In genomic region chr3:189092547-189092946, GRCh38 we compare ENCODE assay signal across 30 cellular contexts.
DNase-seq lines count a peak whose midpoint lies in the region; ATAC-seq, FAIRE-seq and TF ChIP-seq lines count a peak whose summit lies in the region.
"Had no signal": no experiment of that assay in that cellular context is flagged by ENCODE, and none has a peak within 500 bp of the region (broad histone marks: within the 10 kb centered on the region; RNA-seq: fewer than 3 reads in every experiment).

No MANE protein-coding gene starts in this region.

- H3K9ac ChIP-seq in SK-N-SH (no peak overlapping the region), H1 (replicated peaks in 1 of 4; ENCODE audit: extremely low read depth in 1 of 4, low read depth in 3 of 4, low read length in 3 of 4) (no peak overlapping the region)
- H3K9ac ChIP-seq: BLaER1 had no signal

- no peaks in the 10 kb centered on the region for H3K79me1 ChIP-seq in H1 (ENCODE audit: low read depth, low read length)

- DNase-seq in SK-N-SH (peak; percentile 47), H1 (ENCODE audit: low read depth in 1 of 2, low spot score in 2 of 2) (no peak), osteoblast (ENCODE audit: insufficient read length, low spot score, missing footprints) (peak; percentile 6), uterus (no peak), NCI-H187 (lab: John Stamatoyannopoulos, UW) (no peak), COLO829 (ENCODE audit: low spot score) (no peak)
- DNase-seq in activated naive CD8-positive, alpha-beta T cell treated with anti-CD3 and anti-CD28 coated beads, Interleukin-2, amount 50 U/mL, for 24 hours = no peak
- DNase-seq: AML-193; C1 segment of cervical spinal cord; Caco-2; Calu3; CD4-positive, alpha-beta memory T cell; CD4-positive, CD25-positive, alpha-beta regulatory T cell; CD8-positive, alpha-beta memory T cell; DMS153; DMS53; DMS79; DND-41; EL; GDM1 had no signal

- no peak overlapping the region for H3K4me3 Mint-ChIP-seq in activated naive CD8-positive, alpha-beta T cell treated with anti-CD3 and anti-CD28 coated beads, Interleukin-2, amount 50 U/mL, for 24 hours
- H3K4me3 Mint-ChIP-seq: B cell; CD14-positive monocyte; CD4-positive, alpha-beta memory T cell; CD4-positive, CD25-positive, alpha-beta regulatory T cell; CD8-positive, alpha-beta memory T cell had no signal

- H3K4me2 ChIP-seq in SK-N-SH (no peak overlapping the region), H1 (ENCODE audit: insufficient read depth in 1 of 2, low read depth in 2 of 2, low read length in 2 of 2) (no peak overlapping the region), osteoblast (ENCODE audit: insufficient read depth, low read length) (no peak overlapping the region)
- H3K4me2 ChIP-seq: A549, BLaER1 had no signal

- H2BK12ac ChIP-seq in H1 (ENCODE audit: low read depth, low read length) = no peak overlapping the region

- no peaks in the 10 kb centered on the region for H3K4me1 Mint-ChIP-seq in activated naive CD8-positive, alpha-beta T cell treated with anti-CD3 and anti-CD28 coated beads, Interleukin-2, amount 50 U/mL, for 24 hours
- H3K4me1 Mint-ChIP-seq: B cell; CD14-positive monocyte; CD4-positive, alpha-beta memory T cell; CD4-positive, CD25-positive, alpha-beta regulatory T cell; CD8-positive, alpha-beta memory T cell had no signal

- no peak overlapping the region for H2BK20ac ChIP-seq in H1 (ENCODE audit: low read length)

- peak; percentile 17; the same call in 1 of the 2 replicates for TF ChIP-seq RAD21 in SK-N-SH (IDR thresholded peaks at IDR 0.05; ENCODE audit: low read length)
- no peak for TF ChIP-seq RAD21 in H1 (IDR thresholded peaks at IDR 0.05 in 1 of 2, conservative IDR thresholded peaks at IDR 0.05 in 1 of 2; ENCODE audit: low read depth in 2 of 2, low read length in 2 of 2)

- no peaks in the 10 kb centered on the region for H3F3A ChIP-seq in SK-N-SH (replicated peaks; ENCODE audit: insufficient read depth)

- H3K18ac ChIP-seq in H1 (ENCODE audit: extremely low read depth, low read length) = no peak overlapping the region

- H3K9me3 ChIP-seq in SK-N-SH = no peaks in the 10 kb centered on the region
- H3K9me3 ChIP-seq in H1 (ENCODE audit: insufficient read depth in 2 of 2, low read depth in 1 of 2, low read length in 1 of 2) = no peaks in the 10 kb centered on the region
- H3K9me3 ChIP-seq in osteoblast (ENCODE audit: low read depth, low read length) = no peaks in the 10 kb centered on the region
- H3K9me3 ChIP-seq in uterus = no peaks in the 10 kb centered on the region
- H3K9me3 ChIP-seq: A549, BLaER1, Caco-2 had no signal

- no peaks in the 10 kb centered on the region for H3K79me2 ChIP-seq in SK-N-SH (ENCODE audit: insufficient read depth)
- no peaks in the 10 kb centered on the region for H3K79me2 ChIP-seq in H1 (ENCODE audit: control insufficient read depth in 1 of 2, insufficient read depth in 2 of 2, low read length in 2 of 2)
- H3K79me2 ChIP-seq in osteoblast (ENCODE audit: insufficient read depth, low read length) = no peaks in the 10 kb centered on the region

- H2AFZ ChIP-seq in SK-N-SH (ENCODE audit: low read depth) (no peak overlapping the region), H1 (ENCODE audit: low read length) (no peak overlapping the region), osteoblast (ENCODE audit: low read length) (no peak overlapping the region)

- H3K14ac ChIP-seq in H1 (ENCODE audit: insufficient read length) = no peak overlapping the region

- CTCF ChIA-PET in SK-N-SH (lab: Yijun Ruan, JAX) (interaction anchor here (1.0 kb wide), 1 partner anchor 53 kb away, joined by 3 read pairs; no protein-coding TSS in a partner anchor), H1 (lab: Charles Lee; ENCODE audit: partially characterized antibody) (interaction anchor here (1.1 kb wide), 1 partner anchor 11 kb away, joined by 3 read pairs; no protein-coding TSS in a partner anchor)

- H3K27me3 Mint-ChIP-seq in activated naive CD8-positive, alpha-beta T cell treated with anti-CD3 and anti-CD28 coated beads, Interleukin-2, amount 50 U/mL, for 24 hours = peaks cover 2% of the 10 kb centered on the region

- H3K36me3 ChIP-seq in SK-N-SH (replicated peaks in 1 of 2; ENCODE audit: control insufficient read depth in 1 of 2, insufficient read depth in 2 of 2, low read length in 1 of 2) (no peaks in the 10 kb centered on the region), H1 (ENCODE audit: control insufficient read depth in 2 of 4, insufficient read depth in 4 of 4, low read length in 3 of 4) (no peaks in the 10 kb centered on the region), osteoblast (ENCODE audit: insufficient read depth, low read length) (no peaks in the 10 kb centered on the region), uterus (no peaks in the 10 kb centered on the region)
- H3K36me3 ChIP-seq: BLaER1 had no signal

- FAIRE-seq in H1 (lab: Jason Lieb, UNC) = no peak
- FAIRE-seq: A549, D721Med, GM12878, GM12892, GM18507 had no signal

- no peak overlapping the region for H3K4me3 ChIP-seq in SK-N-SH (ENCODE audit: low read depth in 2 of 2, low read length in 1 of 2)
- no peak overlapping the region for H3K4me3 ChIP-seq in H1 (ENCODE audit: extremely low read depth in 1 of 4, insufficient read depth in 2 of 4, low read depth in 3 of 4, low read length in 4 of 4)
- H3K4me3 ChIP-seq in osteoblast (ENCODE audit: insufficient read depth, low read length) = no peak overlapping the region
- H3K4me3 ChIP-seq in uterus = no peak overlapping the region
- H3K4me3 ChIP-seq: A549, BLaER1, GM12878 had no signal

- no peak overlapping the region for H2BK5ac ChIP-seq in H1 (ENCODE audit: low read depth, low read length)

- H3K27ac Mint-ChIP-seq in activated naive CD8-positive, alpha-beta T cell treated with anti-CD3 and anti-CD28 coated beads, Interleukin-2, amount 50 U/mL, for 24 hours = no peak overlapping the region
- H3K27ac Mint-ChIP-seq: B cell; CD4-positive, alpha-beta memory T cell; CD4-positive, CD25-positive, alpha-beta regulatory T cell; CD8-positive, alpha-beta memory T cell had no signal

- H3K4ac ChIP-seq in H1 (replicated peaks; ENCODE audit: insufficient read length, low read depth, low read length) = no peak overlapping the region

- H3K9me3 Mint-ChIP-seq in activated naive CD8-positive, alpha-beta T cell treated with anti-CD3 and anti-CD28 coated beads, Interleukin-2, amount 50 U/mL, for 24 hours = peaks cover 8% of the 10 kb centered on the region

- H3K4me1 ChIP-seq in SK-N-SH (ENCODE audit: control insufficient read depth in 1 of 2, insufficient read depth in 2 of 2, low read depth in 1 of 2, low read length in 1 of 2) (peaks cover 0 to 14% of the 10 kb centered on the region in 2 experiments; a peak in 2 of 4 replicates), H1 (replicated peaks in 1 of 4; ENCODE audit: control insufficient read depth in 3 of 4, insufficient read depth in 4 of 4, low read length in 3 of 4) (no peaks in the 10 kb centered on the region), osteoblast (ENCODE audit: insufficient read depth, low read length) (no peaks in the 10 kb centered on the region), uterus (peaks cover 0 to 6% of the 10 kb centered on the region in 2 donors)
- H3K4me1 ChIP-seq: A549, BLaER1, Caco-2 had no signal

- H3K9me2 ChIP-seq in SK-N-SH = no peaks in the 10 kb centered on the region

- intact Hi-C loops in uterus (cut with DNase I; ENCODE audit: low total_unique reads) = no loop called here

- H3K27ac ChIP-seq in SK-N-SH (ENCODE audit: low read depth in 2 of 2, low read length in 1 of 2) (peak overlapping the region in 1 of 2 experiments; percentile 72; a peak in 2 of 4 replicates), H1 (ENCODE audit: low read depth, low read length) (no peak overlapping the region), osteoblast (ENCODE audit: low read depth, low read length) (no peak overlapping the region), uterus (peak overlapping the region; percentile 35 to 39)
- H3K27ac ChIP-seq: 22Rv1, A549, BLaER1 had no signal

- no peak overlapping the region for H2BK120ac ChIP-seq in H1 (replicated peaks; ENCODE audit: low read depth, low read length)

- H4K20me1 ChIP-seq in SK-N-SH (ENCODE audit: insufficient read depth) = no peaks in the 10 kb centered on the region
- H4K20me1 ChIP-seq in H1 (replicated peaks in 1 of 2; ENCODE audit: control insufficient read depth in 1 of 2, insufficient read depth in 2 of 2, low read length in 2 of 2) = no peaks in the 10 kb centered on the region
- H4K20me1 ChIP-seq in osteoblast (ENCODE audit: insufficient read depth, low read length) = no peaks in the 10 kb centered on the region
- H4K20me1 ChIP-seq: BLaER1 had no signal

- H2AK5ac ChIP-seq in H1 (ENCODE audit: low read depth, low read length) = no peak overlapping the region

- H4K5ac ChIP-seq in H1 (ENCODE audit: insufficient read length, low read depth, low read length) = no peak overlapping the region

- H4K8ac ChIP-seq in H1 (ENCODE audit: extremely low read depth, insufficient read depth, low read length) = no peak overlapping the region

- H3K23ac ChIP-seq in H1 (ENCODE audit: insufficient read length) = no peak overlapping the region

- no peak for ATAC-seq in SK-N-SH treated with all-trans-retinoic acid at 6 μM for 48 hours
- ATAC-seq in activated naive CD8-positive, alpha-beta T cell treated with anti-CD3 and anti-CD28 coated beads, Interleukin-2, amount 50 U/mL, for 24 hours = no peak
- ATAC-seq: A549, GM12878 had no signal

- no peaks in the 10 kb centered on the region for H3K23me2 ChIP-seq in H1 (ENCODE audit: low read depth, low read length)

- no peak overlapping the region for H4K91ac ChIP-seq in H1 (replicated peaks; ENCODE audit: insufficient read length, low read length)

- H3K27me3 ChIP-seq in SK-N-SH (ENCODE audit: insufficient read depth) = no peaks in the 10 kb centered on the region
- H3K27me3 ChIP-seq in H1 (replicated peaks in 1 of 4; ENCODE audit: control insufficient read depth in 3 of 4, extremely low read depth in 1 of 4, insufficient read depth in 3 of 4, low read length in 3 of 4) = peaks cover 0 to 1% (median 0%) of the 10 kb centered on the region in 4 experiments; a peak in 1 of 7 replicates
- no peaks in the 10 kb centered on the region for H3K27me3 ChIP-seq in osteoblast (ENCODE audit: insufficient read depth, low read length)
- H3K27me3 ChIP-seq in uterus = no peaks in the 10 kb centered on the region
- H3K27me3 ChIP-seq: BLaER1 had no signal

- TF ChIP-seq POLR2A in H1 (IDR thresholded peaks at IDR 0.05; ENCODE audit: control extremely low read depth in 1 of 2, low read depth in 2 of 2, low read length in 2 of 2) = no peak
- no peak for TF ChIP-seq POLR2A in uterus (IDR thresholded peaks at IDR 0.05)

- TF ChIP-seq EP300 in SK-N-SH (IDR thresholded peaks at IDR 0.05; ENCODE audit: borderline replicate concordance in 1 of 2, low read depth in 1 of 2, low read length in 1 of 2) (no peak; a peak in 1 of 4 replicates), H1 (IDR thresholded peaks at IDR 0.05; ENCODE audit: borderline replicate concordance in 1 of 2, low read depth in 2 of 2, low read length in 2 of 2) (no peak)

- WGBS in SK-N-SH (ENCODE audit: low lambda C conversion rate) = 29% methylated on average over 4 of the region's 4 CpGs
- 83% methylated on average over 4 of the region's 4 CpGs; no CpG with 5 or more reads in 1 of the 2 experiments for WGBS in H1 (ENCODE audit: extremely low coverage in 1 of 2, insufficient coverage in 1 of 2, insufficient read length in 1 of 2, insufficient replicate concordance in 2 of 2, low coverage in 1 of 2, low lambda C conversion rate in 2 of 2, missing lambda C conversion rate in 1 of 2), 2 experiments

- H2BK15ac ChIP-seq in H1 (ENCODE audit: low read length) = no peak overlapping the region

- H3K36me3 Mint-ChIP-seq in activated naive CD8-positive, alpha-beta T cell treated with anti-CD3 and anti-CD28 coated beads, Interleukin-2, amount 50 U/mL, for 24 hours (ENCODE audit: low read depth) = no peaks in the 10 kb centered on the region
- H3K36me3 Mint-ChIP-seq: CD14-positive monocyte; CD4-positive, alpha-beta memory T cell; CD4-positive, CD25-positive, alpha-beta regulatory T cell had no signal

- POLR2A ChIA-PET in SK-N-SH (lab: Yijun Ruan, JAX) (interaction anchor here (0.6 kb wide), 1 partner anchor 42 kb away, joined by 3 read pairs; no protein-coding TSS in a partner anchor), H1 (lab: Charles Lee; ENCODE audit: partially characterized antibody) (no interaction called here)

- no peak for TF ChIP-seq CTCF in SK-N-SH (IDR thresholded peaks at IDR 0.05)
- TF ChIP-seq CTCF in H1 (IDR thresholded peaks at IDR 0.05; ENCODE audit: control extremely low read depth in 1 of 3, insufficient read depth in 1 of 3, low read depth in 1 of 3, low read length in 3 of 3) = no peak
- no peak for TF ChIP-seq CTCF in osteoblast (IDR thresholded peaks at IDR 0.05; ENCODE audit: extremely low read depth, low read depth, low read length)
- TF ChIP-seq CTCF in uterus (IDR thresholded peaks at IDR 0.05) = no peak

- H3K56ac ChIP-seq in H1 (replicated peaks; ENCODE audit: insufficient read length, low read depth, low read length) = peak overlapping the region; percentile 18

Comparison
In these comparisons a context has a peak if more than half of its experiments do, and no peak if none do; other contexts are left out.
1. DNase-seq: peak in SK-N-SH (single experiment) and osteoblast (single experiment); none in H1 (0 of 2), uterus (0 of 2), activated naive CD8-positive, alpha-beta T cell treated with anti-CD3 and anti-CD28 coated beads, Interleukin-2, amount 50 U/mL, for 24 hours (single experiment), NCI-H187 (0 of 2) and COLO829 (single experiment).
2. H3K27ac ChIP-seq: peak in uterus (2 of 2); none in H1 (single experiment) and osteoblast (single experiment).
3. Of the 17 proteins assayed by ChIP-seq in both H1 and SK-N-SH: peak only in H1: none; only in SK-N-SH: CHD2 and RAD21; in both: none; in neither: 15.